ENCODE assay signal across 8 cellular contexts in genomic region chr9:113222482-113222841, GRCh38. TPM values are rescaled to one million over a fixed set of nuclear protein-coding genes. Genes with fewer than 3 reads are reported as not detected.
DNase-seq lines count a peak whose midpoint lies in the region; ATAC-seq and TF ChIP-seq lines count a peak whose summit lies in the region.

No MANE protein-coding gene starts in this region.

- H3K9me3 Mint-ChIP-seq in activated naive CD4-positive, alpha-beta T cell treated with anti-CD3 and anti-CD28 coated beads, Interleukin-2, amount 10 ng/mL, durations not matched to agents 7 days and 5 days = no peaks in the 10 kb centered on the region
- H3K9me3 Mint-ChIP-seq in activated naive CD4-positive, alpha-beta T cell treated with anti-CD3 and anti-CD28 coated beads, Interleukin-2, amount 50 U/mL, for 72 hours = no peaks in the 10 kb centered on the region
- no peaks in the 10 kb centered on the region for H3K9me3 Mint-ChIP-seq in stimulated activated naive CD8-positive, alpha-beta T cell treated with anti-CD3 and anti-CD28 coated beads, Interleukin-15, amount 100 ng/mL, for 72 hours

- peak overlapping the region; percentile 84 for H3K27ac ChIP-seq in hepatocyte

- no peak overlapping the region for H3K27ac Mint-ChIP-seq in activated naive CD4-positive, alpha-beta T cell treated with anti-CD3 and anti-CD28 coated beads, Interleukin-2, amount 10 ng/mL, durations not matched to agents 7 days and 5 days
- H3K27ac Mint-ChIP-seq in activated naive CD4-positive, alpha-beta T cell treated with anti-CD3 and anti-CD28 coated beads, Interleukin-2, amount 50 U/mL, for 72 hours = peak overlapping the region in 1 of 2 donors; percentile 95
- H3K27ac Mint-ChIP-seq in T-helper 17 cell = peak overlapping the region; percentile 90
- H3K27ac Mint-ChIP-seq in stimulated activated naive CD8-positive, alpha-beta T cell treated with anti-CD3 and anti-CD28 coated beads, Interleukin-15, amount 100 ng/mL, for 72 hours = peak overlapping the region in 1 of 2 donors; percentile 67

- H3K4me3 ChIP-seq in hepatocyte = peak overlapping the region; percentile 65

- peaks cover 17% of the 10 kb centered on the region for H3K36me3 Mint-ChIP-seq in activated naive CD4-positive, alpha-beta T cell treated with anti-CD3 and anti-CD28 coated beads, Interleukin-2, amount 10 ng/mL, durations not matched to agents 7 days and 5 days
- peaks cover 15 to 17% of the 10 kb centered on the region in 2 donors for H3K36me3 Mint-ChIP-seq in activated naive CD4-positive, alpha-beta T cell treated with anti-CD3 and anti-CD28 coated beads, Interleukin-2, amount 50 U/mL, for 72 hours
- no peaks in the 10 kb centered on the region for H3K36me3 Mint-ChIP-seq in T-helper 17 cell (ENCODE audit: low read depth)

- H3K4me3 Mint-ChIP-seq in activated naive CD4-positive, alpha-beta T cell treated with anti-CD3 and anti-CD28 coated beads, Interleukin-2, amount 10 ng/mL, durations not matched to agents 7 days and 5 days = peak overlapping the region; percentile 85
- peak overlapping the region; percentile 96 for H3K4me3 Mint-ChIP-seq in T-helper 17 cell
- peak overlapping the region; percentile 97 to 99 for H3K4me3 Mint-ChIP-seq in stimulated activated naive CD8-positive, alpha-beta T cell treated with anti-CD3 and anti-CD28 coated beads, Interleukin-15, amount 100 ng/mL, for 72 hours

- H2AFZ ChIP-seq in hepatocyte = peak overlapping the region; percentile 60

- no peak for DNase-seq in activated naive CD4-positive, alpha-beta T cell treated with anti-CD3 and anti-CD28 coated beads, Interleukin-2, amount 10 ng/mL, durations not matched to agents 7 days and 5 days
- no peak for DNase-seq in activated naive CD4-positive, alpha-beta T cell treated with anti-CD3 and anti-CD28 coated beads, Interleukin-2, amount 50 U/mL, for 72 hours (ENCODE audit: low spot score in 2 of 2)
- no peak for DNase-seq in T-helper 17 cell
- peak; percentile 51 for DNase-seq in hepatocyte (ENCODE audit: low spot score)
- DNase-seq in stimulated activated naive CD8-positive, alpha-beta T cell treated with anti-CD3 and anti-CD28 coated beads, Interleukin-15, amount 100 ng/mL, for 72 hours = no peak
- DNase-seq in NCI-H2196 (lab: John Stamatoyannopoulos, UW; ENCODE audit: unreplicated experiment) = no peak
- DNase-seq in iPS-NIHi7 (ENCODE audit: extremely low spot score) = no peak

- H3K36me3 ChIP-seq in hepatocyte (replicated peaks; ENCODE audit: insufficient read depth, low read depth) = no peaks in the 10 kb centered on the region

- H3K4me2 ChIP-seq in hepatocyte = peak overlapping the region; percentile 90

- no peaks in the 10 kb centered on the region for H3K27me3 Mint-ChIP-seq in activated naive CD4-positive, alpha-beta T cell treated with anti-CD3 and anti-CD28 coated beads, Interleukin-2, amount 10 ng/mL, durations not matched to agents 7 days and 5 days
- H3K27me3 Mint-ChIP-seq in T-helper 17 cell = no peaks in the 10 kb centered on the region
- H3K27me3 Mint-ChIP-seq in stimulated activated naive CD8-positive, alpha-beta T cell treated with anti-CD3 and anti-CD28 coated beads, Interleukin-15, amount 100 ng/mL, for 72 hours = no peaks in the 10 kb centered on the region

- 42% methylated on average over 5 of the region's 5 CpGs for WGBS in hepatocyte (ENCODE audit: low lambda C conversion rate, missing lambda C conversion rate)

- peaks cover 3% of the 10 kb centered on the region for H4K20me1 ChIP-seq in hepatocyte (ENCODE audit: insufficient read depth, poor library complexity, severe bottlenecking)

- CTCF ChIA-PET in activated naive CD4-positive, alpha-beta T cell treated with anti-CD3 and anti-CD28 coated beads, Interleukin-2, amount 10 ng/mL, durations not matched to agents 7 days and 5 days (lab: Charles Lee) = interaction anchor here (1.0 to 3.7 kb wide), 3 partner anchors 52 to 184 kb away, joined by 3 to 19 read pairs (median 3); partner anchors contain the start of genes CDC26 and PRPF4

- peaks cover 42% of the 10 kb centered on the region for H3K4me1 Mint-ChIP-seq in activated naive CD4-positive, alpha-beta T cell treated with anti-CD3 and anti-CD28 coated beads, Interleukin-2, amount 10 ng/mL, durations not matched to agents 7 days and 5 days
- H3K4me1 Mint-ChIP-seq in T-helper 17 cell = peaks cover 26% of the 10 kb centered on the region
- peaks cover 33% of the 10 kb centered on the region for H3K4me1 Mint-ChIP-seq in stimulated activated naive CD8-positive, alpha-beta T cell treated with anti-CD3 and anti-CD28 coated beads, Interleukin-15, amount 100 ng/mL, for 72 hours

- no peak for ATAC-seq in activated naive CD4-positive, alpha-beta T cell treated with anti-CD3 and anti-CD28 coated beads, Interleukin-2, amount 50 U/mL, for 72 hours
- no peak for ATAC-seq in T-helper 17 cell
- ATAC-seq in stimulated activated naive CD8-positive, alpha-beta T cell treated with anti-CD3 and anti-CD28 coated beads, Interleukin-15, amount 100 ng/mL, for 72 hours = no peak
- ATAC-seq in HG03135 (IDR thresholded peaks at IDR 0.05; ENCODE audit: unreplicated experiment) = no peak

- no peak for TF ChIP-seq CTCF in hepatocyte (IDR thresholded peaks at IDR 0.05; ENCODE audit: poor library complexity)

- peaks cover 19% of the 10 kb centered on the region for H3K4me1 ChIP-seq in hepatocyte (ENCODE audit: insufficient read depth)

- peaks cover 80% of the 10 kb centered on the region for H3K79me2 ChIP-seq in hepatocyte

- no peaks in the 10 kb centered on the region for H3K9me2 ChIP-seq in hepatocyte (replicated peaks; ENCODE audit: insufficient read depth)

- H3K9me3 ChIP-seq in T-helper 17 cell (ENCODE audit: control insufficient read depth, low read length, poor library complexity, severe bottlenecking) (no peaks in the 10 kb centered on the region), hepatocyte (ENCODE audit: low read depth) (no peaks in the 10 kb centered on the region)

- no peaks in the 10 kb centered on the region for H3K27me3 ChIP-seq in hepatocyte

RNA-seq across cellular contexts. Expression of gene SLC31A1, which starts 1.1 kb away (rescaled TPM):
- total RNA-seq in activated naive CD4-positive, alpha-beta T cell treated with anti-CD3 and anti-CD28 coated beads, Interleukin-2, amount 50 U/mL, for 72 hours = 10 to 100 TPM; 11.5 to 14.8 TPM
- total RNA-seq in T-helper 17 cell (1 to 10 TPM; 2.3 to 4.0 TPM), hepatocyte (43.3 TPM in 2 replicates)
- 24.5 and 29.7 TPM in 2 replicates for polyA plus RNA-seq in hepatocyte

RNA-seq across cellular contexts. Expression of gene FKBP15, which starts 1.4 kb away (rescaled TPM):
- 10 to 100 TPM; 12.5 to 45.6 TPM for total RNA-seq in activated naive CD4-positive, alpha-beta T cell treated with anti-CD3 and anti-CD28 coated beads, Interleukin-2, amount 50 U/mL, for 72 hours
- total RNA-seq in T-helper 17 cell = 10 to 100 TPM; 19.3 to 24.0 TPM
- 13.7 and 17.7 TPM in 2 replicates for total RNA-seq in hepatocyte
- polyA plus RNA-seq in hepatocyte = 7.7 and 14.5 TPM in 2 replicates

RNA-seq across cellular contexts. Expression of gene CDC26, which starts 52.9 kb away (rescaled TPM):
- 10 to 100 TPM; 40.3 to 47.7 TPM for total RNA-seq in activated naive CD4-positive, alpha-beta T cell treated with anti-CD3 and anti-CD28 coated beads, Interleukin-2, amount 50 U/mL, for 72 hours
- total RNA-seq in T-helper 17 cell (10 to 100 TPM; 20.2 to 22.8 TPM), hepatocyte (39.8 and 45.9 TPM in 2 replicates)
- polyA plus RNA-seq in hepatocyte = 62.5 and 77.2 TPM in 2 replicates

RNA-seq across cellular contexts. Expression of gene PRPF4, which starts 53.0 kb away (rescaled TPM):
- 10 to 100 TPM; 45.2 to 50.3 TPM for total RNA-seq in activated naive CD4-positive, alpha-beta T cell treated with anti-CD3 and anti-CD28 coated beads, Interleukin-2, amount 50 U/mL, for 72 hours
- total RNA-seq in T-helper 17 cell (10 to 100 TPM; 17.0 to 17.8 TPM), hepatocyte (23.4 and 27.3 TPM in 2 replicates)
- 24.1 and 28.8 TPM in 2 replicates for polyA plus RNA-seq in hepatocyte
